Comparison of ENCODE assay signal across 26 cellular contexts in the genomic region with DNA sequence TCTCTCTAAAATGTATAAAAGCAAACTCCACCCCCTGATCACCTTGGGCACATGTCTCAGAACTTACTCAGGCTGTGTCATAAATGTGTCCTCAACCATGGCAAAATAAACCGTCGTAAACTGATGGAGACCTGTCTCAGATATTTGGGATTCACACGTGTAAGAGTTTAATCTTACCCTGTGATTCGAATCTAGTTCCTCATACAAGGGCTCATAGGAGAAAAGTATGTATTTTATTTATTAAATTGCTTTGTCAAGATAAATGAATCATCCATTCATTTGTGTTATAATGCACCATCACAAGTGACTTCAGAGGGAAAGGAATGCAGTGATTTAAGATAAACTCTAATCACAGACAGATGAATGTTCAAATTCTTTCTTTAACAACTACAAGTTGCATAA.
DNase-seq lines count a peak whose midpoint lies in the region; ATAC-seq, FAIRE-seq and TF ChIP-seq lines count a peak whose summit lies in the region.
"Had no signal": no experiment of that assay in that cellular context is flagged by ENCODE, and none has a peak within 500 bp of the region (broad histone marks: within the 10 kb centered on the region; RNA-seq: fewer than 3 reads in every experiment).

No MANE protein-coding gene starts in this region.

- WGBS in ovary, 3 donors: 89 to 91% (median 90%) methylated on average over 4 of the region's 4 CpGs

- ATAC-seq in foreskin keratinocyte (peak; percentile 86), HG02610 (IDR thresholded peaks at IDR 0.05; ENCODE audit: unreplicated experiment) (no peak), Right ventricle myocardium superior (ENCODE audit: poor library complexity) (no peak)
- ATAC-seq: activated CD8-positive, alpha-beta T cell treated with anti-CD3 and anti-CD28 coated beads, Interleukin-2, amount 10 ng/mL, durations not matched to agents 7 days and 5 days; gastrocnemius medialis; left ventricle myocardium superior; natural killer cell; Panc1; right cardiac atrium had no signal

- no peaks in the 10 kb centered on the region for H3K27me3 ChIP-seq in bronchial epithelial cell (ENCODE audit: control insufficient read depth, insufficient read depth, low read length)
- H3K27me3 ChIP-seq in foreskin keratinocyte: no peaks in the 10 kb centered on the region
- no peaks in the 10 kb centered on the region for H3K27me3 ChIP-seq in ovary
- H3K27me3 ChIP-seq: cardiac muscle cell, gastrocnemius medialis, SJSA1, transverse colon had no signal

- TF ChIP-seq EP300 in ovary (IDR thresholded peaks at IDR 0.05): no peak

- H3K27ac ChIP-seq in foreskin keratinocyte: no peak overlapping the region
- H3K27ac ChIP-seq in ovary: no peak overlapping the region
- H3K27ac ChIP-seq: cardiac muscle cell, gastrocnemius medialis, KMS-11, SJSA1, transverse colon had no signal

- FAIRE-seq in bronchial epithelial cell (lab: Jason Lieb, UNC): no peak

- H3K4me3 ChIP-seq in bronchial epithelial cell (ENCODE audit: low read depth, low read length) (no peak overlapping the region), ovary (no peak overlapping the region)
- H3K4me3 ChIP-seq: cardiac muscle cell, gastrocnemius medialis, SJSA1, transverse colon had no signal

- TF ChIP-seq CTCF in bronchial epithelial cell (IDR thresholded peaks at IDR 0.05; ENCODE audit: insufficient read depth, low read length, severe bottlenecking) (no peak), foreskin keratinocyte (conservative IDR thresholded peaks at IDR 0.05) (no peak), ovary (IDR thresholded peaks at IDR 0.05) (no peak)

- peaks cover 0 to 4% of the 10 kb centered on the region in 2 donors for H3K9me3 ChIP-seq in ovary
- H3K9me3 ChIP-seq: gastrocnemius medialis had no signal

- intact Hi-C loops in ovary (cut with DNase I) (no loop called here), Right ventricle myocardium superior (cut with DNase I) (no loop called here)

- H3K4me1 ChIP-seq in foreskin keratinocyte: peaks cover 6% of the 10 kb centered on the region
- no peaks in the 10 kb centered on the region for H3K4me1 ChIP-seq in ovary (ENCODE audit: insufficient read depth)
- H3K4me1 ChIP-seq: gastrocnemius medialis, SJSA1, transverse colon had no signal

- TF ChIP-seq POLR2A in ovary (IDR thresholded peaks at IDR 0.05): no peak

- DNase-seq in HS-5 (ENCODE audit: low read depth) (peak; percentile 71), bronchial epithelial cell (ENCODE audit: low read depth) (peak; percentile 66), foreskin keratinocyte (peak; percentile 72 to 88), NCI-H748 (lab: John Stamatoyannopoulos, UW; ENCODE audit: unreplicated experiment) (no peak), ovary (no peak), Right ventricle myocardium superior (no peak)
- DNase-seq: activated CD8-positive, alpha-beta T cell treated with anti-CD3 and anti-CD28 coated beads, Interleukin-2, amount 10 ng/mL, durations not matched to agents 7 days and 5 days; activated naive CD4-positive, alpha-beta T cell treated with Interleukin-2 at 50 U/mL for 16 hours; activated T-cell treated with anti-CD3 and anti-CD28 coated beads, Interleukin-2, amount 50 U/mL, for 48 hours; CD4-positive, alpha-beta T cell; cortex of kidney; DMS 273 treated with DMSO at 0.1 percent for 48 hours; gastrocnemius medialis; GOT3; hippocampal formation; left ventricle myocardium superior; natural killer cell; NCI-H1436 treated with DMSO at 0.1 percent for 48 hours; NCI-H510A; right cardiac atrium; transverse colon had no signal

- H3K36me3 ChIP-seq in bronchial epithelial cell (ENCODE audit: control insufficient read depth, insufficient read depth, low read length) (no peaks in the 10 kb centered on the region), ovary (no peaks in the 10 kb centered on the region)
- H3K36me3 ChIP-seq: cardiac muscle cell, gastrocnemius medialis, SJSA1, transverse colon had no signal

Comparison
In these comparisons a context has a peak if more than half of its experiments do, and no peak if none do; other contexts are left out.
1. DNase-seq: peak in HS-5 (single experiment), bronchial epithelial cell (single experiment) and foreskin keratinocyte (2 of 2); none in NCI-H748 (single experiment), ovary (0 of 5) and Right ventricle myocardium superior (single experiment).